ENCODE assay signal across 9 cellular contexts in genomic region chr16:28374281-28374680, GRCh38. TPM values are rescaled to one million over a fixed set of nuclear protein-coding genes. Genes with fewer than 3 reads are reported as not detected.
DNase-seq lines count a peak whose midpoint lies in the region; ATAC-seq, FAIRE-seq and TF ChIP-seq lines count a peak whose summit lies in the region.
"Not testable (repeated sequence)": the region's sequence is repeated elsewhere in the genome, so short reads cannot be mapped to it uniquely, and the experiment has no call there.
"Had no signal": no experiment of that assay in that cellular context is flagged by ENCODE, and none has a peak within 500 bp of the region (broad histone marks: within the 10 kb centered on the region; RNA-seq: fewer than 3 reads in every experiment).

No MANE protein-coding gene starts in this region.

- not testable (repeated sequence) for H3K79me2 ChIP-seq in H9 (ENCODE audit: insufficient read depth, low read length); GM12878 (ENCODE audit: control insufficient read depth, insufficient read depth, low read length)

- not testable (repeated sequence) for H3K27ac Mint-ChIP-seq in H9

- not testable (repeated sequence) for H3K4me1 Mint-ChIP-seq in H9

- H3T11ph ChIP-seq in H9 (ENCODE audit: low read length) = not testable (repeated sequence)

- not testable (repeated sequence) for H3K36me3 ChIP-seq in GM12878 (ENCODE audit: control insufficient read depth in 2 of 2, insufficient read depth in 2 of 2, low read length in 1 of 2); lower lobe of right lung; upper lobe of right lung

- not testable (repeated sequence) for H3K18ac ChIP-seq in H9 (ENCODE audit: insufficient read length, low read depth, low read length)

- SMC1A ChIA-PET in GM12878 (lab: Charles Lee; ENCODE audit: uncharacterized antibody, unreplicated experiment) = not testable (repeated sequence)

- not testable (repeated sequence) for H4K8ac ChIP-seq in H9 (replicated peaks; ENCODE audit: insufficient read length, low read depth, low read length)

- H3K4me3 Mint-ChIP-seq in H9 = peak overlapping the region; percentile 45 to 72

- H3K9me3 Mint-ChIP-seq in H9 = not testable (repeated sequence)

- not testable (repeated sequence) for H3K4me3 ChIP-seq in GM12878, lower lobe of right lung, upper lobe of right lung

- RAD21 ChIA-PET in GM12878 (lab: Charles Lee; ENCODE audit: unreplicated experiment) = not testable (repeated sequence)

- H3K4me2 ChIP-seq in H9 (ENCODE audit: insufficient read depth, insufficient read length, low read length); GM12878 (ENCODE audit: control insufficient read depth, insufficient read depth): not testable (repeated sequence)

- H3K36me3 Mint-ChIP-seq in H9 (ENCODE audit: insufficient read depth in 1 of 3, low read depth in 3 of 3) = not testable (repeated sequence)

- not testable (repeated sequence) for H3K27me3 Mint-ChIP-seq in H9 (ENCODE audit: low read depth)

- CTCF ChIA-PET in GM12878 (lab: Yijun Ruan, JAX) = not testable (repeated sequence)

- not testable (repeated sequence) for TF ChIP-seq EP300 in GM12878 (IDR thresholded peaks at IDR 0.05; ENCODE audit: borderline replicate concordance in 1 of 2, control insufficient read depth in 1 of 2, low read depth in 2 of 2, low read length in 2 of 2)

- not testable (repeated sequence) for H3K4ac ChIP-seq in H9 (ENCODE audit: low read depth, low read length)

- not testable (repeated sequence) for H2BK15ac ChIP-seq in H9 (ENCODE audit: low read depth, low read length)

- TF ChIP-seq CTCF in H9 (conservative IDR thresholded peaks at IDR 0.05); GM12878 (IDR thresholded peaks at IDR 0.05 in 2 of 3, conservative IDR thresholded peaks at IDR 0.05 in 1 of 3; ENCODE audit: control insufficient read depth in 2 of 3, extremely low read depth in 1 of 3, insufficient read depth in 1 of 3, low read depth in 3 of 3, low read length in 3 of 3); foreskin keratinocyte (conservative IDR thresholded peaks at IDR 0.05); lower lobe of right lung (IDR thresholded peaks at IDR 0.05); upper lobe of right lung (IDR thresholded peaks at IDR 0.05): not testable (repeated sequence)

- POLR2A ChIA-PET in GM12878 (lab: Charles Lee) = not testable (repeated sequence)

- intact Hi-C loops in GM12878 (cut with micrococcal nuclease; ENCODE audit: unreplicated experiment); left colon (cut with DNase I, micrococcal nuclease); lower lobe of right lung (cut with DNase I); upper lobe of right lung (cut with DNase I): not testable (repeated sequence)

- H3K9ac ChIP-seq in H9 (ENCODE audit: extremely low read depth, insufficient read length, low read length); GM12878 (ENCODE audit: control insufficient read depth, insufficient read depth, low read length): not testable (repeated sequence)

- not testable (repeated sequence) for H3K56ac ChIP-seq in H9 (ENCODE audit: insufficient read length, low read depth, low read length)

- in situ Hi-C loops in GM12878 (cut with MboI) = not testable (repeated sequence)

- not testable (repeated sequence) for H4K20me1 ChIP-seq in H9 (ENCODE audit: control insufficient read depth, insufficient read depth, insufficient read length); GM12878 (ENCODE audit: control insufficient read depth, insufficient read depth)

- not testable (repeated sequence) for H3K23me2 ChIP-seq in H9 (ENCODE audit: insufficient read length, low read depth, low read length, poor library complexity, severe bottlenecking)

- DNase-seq in H9; GM12878 (ENCODE audit: low read depth, low spot score); foreskin keratinocyte; lower lobe of right lung; upper lobe of right lung: not testable (repeated sequence)
- DNase-seq in left colon = peak in 1 of 2 donors; percentile 12
- DNase-seq in stimulated activated CD8-positive, alpha-beta memory T cell treated with anti-CD3 and anti-CD28 coated beads, Interleukin-4, amount 100 ng/mL, for 48 hours = peak; percentile 17

- H4K5ac ChIP-seq in H9 (ENCODE audit: insufficient read length, low read depth, low read length) = not testable (repeated sequence)

- H2BK5ac ChIP-seq in H9 (ENCODE audit: insufficient read length, low read length) = not testable (repeated sequence)

- ATAC-seq in GM12878 = 0 out of 3 replicates have a peak, but pooled peaks have one; percentile 19
- ATAC-seq in foreskin keratinocyte = peak; percentile 33
- ATAC-seq in left colon = peak; percentile 83
- peak; percentile 50 to 56 for ATAC-seq in lower lobe of right lung
- peak; percentile 65 for ATAC-seq in upper lobe of right lung

- not testable (repeated sequence) for H4K91ac ChIP-seq in H9 (ENCODE audit: insufficient read length, low read depth, low read length)

- H3K9me3 ChIP-seq in H9 (ENCODE audit: control insufficient read depth, low read depth, low read length); GM12878 (replicated peaks; ENCODE audit: control insufficient read depth, insufficient read depth, low read length); lower lobe of right lung; upper lobe of right lung: not testable (repeated sequence)

- not testable (repeated sequence) for H3K23ac ChIP-seq in H9 (ENCODE audit: insufficient read length, low read depth, low read length)

- FAIRE-seq in GM12878 (lab: Jason Lieb, UNC) = not testable (repeated sequence)

- H3K14ac ChIP-seq in H9 (ENCODE audit: insufficient read depth, low read length) = not testable (repeated sequence)

- no CpG with 5 or more reads among the region's 25 CpGs for WGBS in H9 (ENCODE audit: extremely low coverage, insufficient read length, low lambda C conversion rate)
- WGBS in GM12878 (ENCODE audit: insufficient coverage, insufficient replicate concordance, low lambda C conversion rate, missing lambda C conversion rate) = 11% methylated on average over 5 of the region's 25 CpGs

- not testable (repeated sequence) for H2BK20ac ChIP-seq in H9 (ENCODE audit: low read depth, low read length, poor library complexity, severe bottlenecking)

- H2BK120ac ChIP-seq in H9 (ENCODE audit: low read depth, low read length, poor library complexity, severe bottlenecking) = not testable (repeated sequence)

- not testable (repeated sequence) for H3K4me1 ChIP-seq in H9 (ENCODE audit: insufficient read depth, low read length); GM12878 (ENCODE audit: control insufficient read depth, insufficient read depth, low read length); foreskin keratinocyte; lower lobe of right lung; upper lobe of right lung

- TF ChIP-seq POLR2A in GM12878 (IDR thresholded peaks at IDR 0.05; ENCODE audit: low read depth, low read length) = not testable (repeated sequence)

- H2AK5ac ChIP-seq in H9 (ENCODE audit: insufficient read length, low read length) = not testable (repeated sequence)

- not testable (repeated sequence) for H3K79me1 ChIP-seq in H9 (ENCODE audit: insufficient read depth, low read depth, low read length, poor library complexity, severe bottlenecking)

- not testable (repeated sequence) for H2BK12ac ChIP-seq in H9 (ENCODE audit: insufficient read length, low read depth, low read length)

- not testable (repeated sequence) for BruUV-seq in GM12878 (replicated peaks; lab: Mats Ljungman, UMichigan)

- H3K27ac ChIP-seq in H9 (ENCODE audit: insufficient read length, low read depth, low read length); GM12878 (ENCODE audit: control insufficient read depth, insufficient read depth); foreskin keratinocyte; lower lobe of right lung; upper lobe of right lung: not testable (repeated sequence)

- TF ChIP-seq RAD21 in GM12878 (IDR thresholded peaks at IDR 0.05; ENCODE audit: insufficient read depth, low read depth, low read length) = not testable (repeated sequence)

- not testable (repeated sequence) for H3K27me3 ChIP-seq in H9 (ENCODE audit: insufficient read depth, low read length); GM12878 (replicated peaks in 1 of 2; ENCODE audit: control insufficient read depth in 2 of 2, insufficient read depth in 2 of 2, low read length in 1 of 2); foreskin keratinocyte; lower lobe of right lung (ENCODE audit: low read depth); upper lobe of right lung

- not testable (repeated sequence) for H2AFZ ChIP-seq in H9 (ENCODE audit: low read length); GM12878 (ENCODE audit: control insufficient read depth, low read depth, low read length)

RNA-seq across cellular contexts. Expression of gene NPIPB6, which starts 11.0 kb away (rescaled TPM):
- total RNA-seq in H9 (2021) = 2.0 and 5.2 TPM in 2 replicates
- 23.9 and 25.0 TPM in 2 replicates for total RNA-seq in GM12878 (2013; cell fraction: nucleolus; rRNA removed)
- 0.68 and 1.3 TPM in 2 replicates for total RNA-seq in GM12878 (2014; rRNA removed)
- 0.31 TPM in 1 of 2 replicates, not detected in the other for total RNA-seq in GM12878 (2014; rRNA removed; fragmentation: Illumina TruSeq; extraction: Trizol)
- total RNA-seq in GM12878 (2021) = 0.44 and 1.2 TPM in 2 replicates
- polyA plus RNA-seq in GM12878 (2011; ENCODE audit: low read depth) = 0.17 TPM
- polyA plus RNA-seq in GM12878 (2011; rRNA removed) = 0.45 and 0.76 TPM in 2 replicates
- 0.22 and 0.40 TPM in 2 replicates for polyA plus RNA-seq in GM12878 (2011; cell fraction: cytosol; rRNA removed)
- polyA plus RNA-seq in GM12878 (2011; cell fraction: nucleus; rRNA removed) = 1.2 and 1.9 TPM in 2 replicates
- 0.28 and 0.81 TPM in 2 replicates for polyA plus RNA-seq in GM12878 (2012)
- 1.9 TPM in 1 of 2 replicates, not detected in the other for polyA plus RNA-seq in GM12878 (2014; fragmentation: Illumina TruSeq; extraction: Trizol)
- not detected for polyA plus RNA-seq in GM12878 (2014; fragmentation: Nextera tagmentation; extraction: Ambion mirVana)
- polyA plus RNA-seq in GM12878 (2014; rRNA removed) = 0.55 TPM in 1 of 2 replicates, not detected in the other
- polyA plus RNA-seq in GM12878 (2016; fragmentation: Nextera tagmentation; extraction: Ambion mirVana) = under 1 TPM in 1 of 2 experiments, not detected in 1; 0.24 TPM
- 1.5 TPM in 1 of 2 replicates, not detected in the other for polyA minus RNA-seq in GM12878 (2011; rRNA and poly(A)+ RNA removed)
- 0.62 TPM in 1 of 2 replicates, not detected in the other for polyA minus RNA-seq in GM12878 (2011; cell fraction: cytosol; rRNA and poly(A)+ RNA removed)
- polyA minus RNA-seq in GM12878 (2011; cell fraction: nucleus; rRNA and poly(A)+ RNA removed) = 0.86 and 2.5 TPM in 2 replicates
- total RNA-seq in foreskin keratinocyte = 0.21 and 0.58 TPM in 2 replicates
- 0.09 and 0.12 TPM in 2 replicates for polyA plus RNA-seq in foreskin keratinocyte
- 1 to 10 TPM; 2.0 to 4.0 TPM for total RNA-seq in left colon
- not detected for total RNA-seq in lower lobe of right lung
- total RNA-seq in upper lobe of right lung = 3.2 TPM
- total RNA-seq: A172 had no signal

RNA-seq across cellular contexts. Expression of gene EIF3CL, which starts 29.4 kb away (rescaled TPM):
- 102 and 105 TPM in 2 replicates for total RNA-seq in H9 (2021)
- 44.0 and 57.7 TPM in 2 replicates for total RNA-seq in GM12878 (2013; cell fraction: nucleolus; rRNA removed)
- 70.2 and 93.6 TPM in 2 replicates for total RNA-seq in GM12878 (2014; rRNA removed)
- total RNA-seq in GM12878 (2014; rRNA removed; fragmentation: Illumina TruSeq; extraction: Trizol) = 50.1 and 52.6 TPM in 2 replicates
- total RNA-seq in GM12878 (2021) = 60.0 and 63.7 TPM in 2 replicates
- 12.7 TPM for polyA plus RNA-seq in GM12878 (2011; ENCODE audit: low read depth)
- polyA plus RNA-seq in GM12878 (2011; rRNA removed) = 31.1 and 67.2 TPM in 2 replicates
- polyA plus RNA-seq in GM12878 (2011; cell fraction: cytosol; rRNA removed) = 193 and 204 TPM in 2 replicates
- polyA plus RNA-seq in GM12878 (2011; cell fraction: nucleus; rRNA removed) = 141 and 159 TPM in 2 replicates
- polyA plus RNA-seq in GM12878 (2012) = 18.7 and 30.1 TPM in 2 replicates
- polyA plus RNA-seq in GM12878 (2014; fragmentation: Illumina TruSeq; extraction: Trizol) = 17.3 and 66.1 TPM in 2 replicates
- polyA plus RNA-seq in GM12878 (2014; fragmentation: Nextera tagmentation; extraction: Ambion mirVana) = 1 to 10 TPM; 2.7 to 8.3 TPM
- polyA plus RNA-seq in GM12878 (2014; rRNA removed) = 70.3 and 81.2 TPM in 2 replicates
- polyA plus RNA-seq in GM12878 (2016; fragmentation: Nextera tagmentation; extraction: Ambion mirVana) = 1 to 10 TPM in 1 of 2 experiments, not detected in 1; 1.7 TPM
- 241 and 253 TPM in 2 replicates for polyA minus RNA-seq in GM12878 (2011; rRNA and poly(A)+ RNA removed)
- polyA minus RNA-seq in GM12878 (2011; cell fraction: cytosol; rRNA and poly(A)+ RNA removed) = 57.5 and 68.9 TPM in 2 replicates
- polyA minus RNA-seq in GM12878 (2011; cell fraction: nucleus; rRNA and poly(A)+ RNA removed) = 49.1 and 79.1 TPM in 2 replicates
- total RNA-seq in foreskin keratinocyte = 125 and 127 TPM in 2 replicates
- 63.0 and 73.8 TPM in 2 replicates for polyA plus RNA-seq in foreskin keratinocyte
- 10 to 100 TPM; 19.8 to 76.1 TPM for total RNA-seq in left colon
- 17.5 TPM for total RNA-seq in lower lobe of right lung
- 25.2 TPM for total RNA-seq in upper lobe of right lung
- total RNA-seq: H1 had no signal

Comparison
In these comparisons a context has a peak if more than half of its experiments do, and no peak if none do; other contexts are left out.
1. ATAC-seq: peak in every context shown above with its lines; median percentile 83 in left colon; 65 in upper lobe of right lung; 53 in lower lobe of right lung; 33 in foreskin keratinocyte; 19 in GM12878.